Comparison of ENCODE assay signal across 18 cellular contexts in the genomic region with DNA sequence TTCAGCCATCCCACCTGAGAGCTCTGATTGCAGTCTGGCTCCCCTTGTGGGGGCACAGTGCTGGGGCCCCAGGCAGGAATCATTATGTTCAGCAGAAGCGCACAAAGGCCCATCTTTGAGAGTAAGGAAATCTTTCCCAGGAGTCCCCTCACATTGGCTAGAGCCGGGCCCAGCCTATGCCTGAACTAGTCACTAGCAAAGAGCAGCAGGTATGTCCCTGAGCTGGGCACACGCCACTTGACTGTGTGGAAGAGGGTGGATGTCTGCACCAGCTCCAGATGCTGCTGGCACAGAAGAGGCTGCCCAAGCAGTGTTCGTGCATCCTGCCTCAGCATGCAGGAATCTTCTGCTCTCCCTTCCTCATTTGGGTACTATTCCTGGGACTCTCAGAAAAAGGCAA. TPM values are rescaled to one million over a fixed set of nuclear protein-coding genes. Genes with fewer than 3 reads are reported as not detected.
"Had no signal": no experiment of that assay in that cellular context is flagged by ENCODE, and none has a peak within 500 bp of the region (broad histone marks: within the 10 kb centered on the region; RNA-seq: fewer than 3 reads in every experiment).

No MANE protein-coding gene starts in this region.

- H3K27ac Mint-ChIP-seq: activated CD4-positive, alpha-beta memory T cell treated with anti-CD3 and anti-CD28 coated beads, Interleukin-2, amount 10 ng/mL, durations not matched to agents 7 days and 5 days; activated CD8-positive, alpha-beta memory T cell treated with anti-CD3 and anti-CD28 coated beads, Interleukin-2, amount 10 ng/mL, durations not matched to agents 7 days and 5 days; activated naive CD8-positive, alpha-beta T cell treated with anti-CD3 and anti-CD28 coated beads, Interleukin-2, amount 10 ng/mL, durations not matched to agents 7 days and 5 days; activated T-helper 2 cell treated with anti-CD3 and anti-CD28 coated beads, Interferon-gamma antibody, Interleukin-2, Interleukin-4, amounts not matched to agents 10 μg/mL and 5 μg/mL and 100 μg/mL, durations not matched to agents 14 hours and 24 hours and 36 hours; stimulated activated effector memory CD8-positive, alpha-beta T cell treated with anti-CD3 and anti-CD28 coated beads, Interleukin-12 subunit alpha, Interleukin-12 subunit beta, amount 100 ng/mL, for 72 hours; T-helper 2 cell treated with Interferon-gamma antibody and Interleukin-4, amounts not matched to agents 5 μg/mL and 100 μg/mL, for 36 hours had no signal

- H3K36me3 Mint-ChIP-seq: activated CD8-positive, alpha-beta memory T cell treated with anti-CD3 and anti-CD28 coated beads, Interleukin-2, amount 10 ng/mL, durations not matched to agents 7 days and 5 days; activated naive CD8-positive, alpha-beta T cell treated with anti-CD3 and anti-CD28 coated beads, Interleukin-2, amount 10 ng/mL, durations not matched to agents 7 days and 5 days; stimulated activated effector memory CD8-positive, alpha-beta T cell treated with anti-CD3 and anti-CD28 coated beads, Interleukin-12 subunit alpha, Interleukin-12 subunit beta, amount 100 ng/mL, for 72 hours had no signal

- DNase-seq: activated CD4-positive, alpha-beta memory T cell treated with anti-CD3 and anti-CD28 coated beads, Interleukin-2, amount 10 ng/mL, durations not matched to agents 7 days and 5 days; activated CD4-positive, alpha-beta T cell treated with anti-CD3 and anti-CD28 coated beads for 4 hours; activated CD8-positive, alpha-beta memory T cell treated with anti-CD3 and anti-CD28 coated beads, Interleukin-2, amount 10 ng/mL, durations not matched to agents 7 days and 5 days; activated naive CD4-positive, alpha-beta T cell treated with Interleukin-2 at 50 U/mL for 16 hours; activated naive CD8-positive, alpha-beta T cell treated with anti-CD3 and anti-CD28 coated beads, Interleukin-2, amount 10 ng/mL, durations not matched to agents 7 days and 5 days; body of pancreas; caudate nucleus; dorsolateral prefrontal cortex; foreskin fibroblast; midbrain; ovary; small intestine; stimulated activated CD4-positive, alpha-beta T cell treated with anti-CD3 and anti-CD28 coated beads, Interleukin-4, amount 100 ng/mL, for 1 hour had no signal

- H3K9me3 Mint-ChIP-seq: activated CD4-positive, alpha-beta memory T cell treated with anti-CD3 and anti-CD28 coated beads, Interleukin-2, amount 10 ng/mL, durations not matched to agents 7 days and 5 days; activated naive CD8-positive, alpha-beta T cell treated with anti-CD3 and anti-CD28 coated beads, Interleukin-2, amount 10 ng/mL, durations not matched to agents 7 days and 5 days; activated T-helper 2 cell treated with anti-CD3 and anti-CD28 coated beads, Interferon-gamma antibody, Interleukin-2, Interleukin-4, amounts not matched to agents 10 μg/mL and 5 μg/mL and 100 μg/mL, durations not matched to agents 14 hours and 24 hours and 36 hours; stimulated activated effector memory CD8-positive, alpha-beta T cell treated with anti-CD3 and anti-CD28 coated beads, Interleukin-12 subunit alpha, Interleukin-12 subunit beta, amount 100 ng/mL, for 72 hours; T-helper 2 cell treated with Interferon-gamma antibody and Interleukin-4, amounts not matched to agents 5 μg/mL and 100 μg/mL, for 36 hours had no signal

- ATAC-seq: activated CD8-positive, alpha-beta memory T cell treated with anti-CD3 and anti-CD28 coated beads, Interleukin-2, amount 10 ng/mL, durations not matched to agents 7 days and 5 days; body of pancreas; stimulated activated effector memory CD8-positive, alpha-beta T cell treated with anti-CD3 and anti-CD28 coated beads, Interleukin-12 subunit alpha, Interleukin-12 subunit beta, amount 100 ng/mL, for 72 hours had no signal

- H3K4me3 Mint-ChIP-seq: activated CD4-positive, alpha-beta memory T cell treated with anti-CD3 and anti-CD28 coated beads, Interleukin-2, amount 10 ng/mL, durations not matched to agents 7 days and 5 days; activated CD8-positive, alpha-beta memory T cell treated with anti-CD3 and anti-CD28 coated beads, Interleukin-2, amount 10 ng/mL, durations not matched to agents 7 days and 5 days; T-helper 2 cell treated with Interferon-gamma antibody and Interleukin-4, amounts not matched to agents 5 μg/mL and 100 μg/mL, for 36 hours had no signal

RNA-seq across cellular contexts. Expression of gene NR1I2, which starts 26.3 kb away (rescaled TPM):
- total RNA-seq: thoracic aorta had no signal
- polyA plus RNA-seq: keratinocyte had no signal
